In the genomic region with DNA sequence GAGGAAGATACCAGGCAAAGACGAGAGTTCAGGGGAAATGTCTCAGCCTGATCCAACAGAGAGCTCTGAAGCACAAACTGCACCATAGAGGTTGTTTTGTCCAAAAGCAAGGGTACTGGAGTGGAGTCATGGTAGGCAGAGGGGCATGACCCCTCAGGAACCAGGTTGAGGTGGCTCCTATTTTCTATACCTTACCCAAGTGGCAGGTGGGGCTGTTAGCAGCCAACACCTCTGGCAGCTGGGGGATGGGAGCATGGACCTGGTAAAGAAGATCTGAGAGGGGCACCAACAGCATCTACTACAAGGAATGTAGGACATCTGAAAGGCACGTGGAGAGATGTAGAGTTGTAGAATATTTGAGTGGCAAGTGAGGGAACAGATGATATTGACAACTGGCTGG, we compare ENCODE assay signal across 23 cellular contexts.
"Had no signal": no experiment of that assay in that cellular context is flagged by ENCODE, and none has a peak within 500 bp of the region (broad histone marks: within the 10 kb centered on the region; RNA-seq: fewer than 3 reads in every experiment).

No MANE protein-coding gene starts in this region.

- H3K4me1 Mint-ChIP-seq: activated CD4-positive, alpha-beta T cell treated with anti-CD3 and anti-CD28 coated beads, Interleukin-2, amount 10 ng/mL, durations not matched to agents 24 days and 14 days; T-cell had no signal

- DNase-seq: activated CD4-positive, alpha-beta memory T cell treated with anti-CD3 and anti-CD28 coated beads for 36 hours; activated CD4-positive, alpha-beta T cell treated with anti-CD3 and anti-CD28 coated beads, Interleukin-2, amount 10 ng/mL, durations not matched to agents 24 days and 14 days; activated CD4-positive, CD25-positive, alpha-beta regulatory T cell treated with anti-CD3 and anti-CD28 coated beads, Interleukin-2, amount 50 U/mL, for 72 hours; activated CD8-positive, alpha-beta memory T cell treated with anti-CD3 and anti-CD28 coated beads, Interleukin-2, amount 50 U/mL, for 48 hours; activated T-cell treated with anti-CD3 and anti-CD28 coated beads, Interleukin-2, amount 50 U/mL, for 24 hours; body of pancreas; dermis blood vessel endothelial cell; effector CD4-positive, alpha-beta T cell; esophagus squamous epithelium; foreskin melanocyte; islet precursor cell; left ventricle myocardium inferior; right cardiac atrium; spleen; stimulated activated naive CD8-positive, alpha-beta T cell treated with anti-CD3 and anti-CD28 coated beads, Interleukin-15, Interleukin-2, amounts not matched to agents 100 U/mL and 50 U/mL, for 24 hours; T-cell; testis; transverse colon; WERI-Rb-1 had no signal

- H3K9me3 Mint-ChIP-seq: activated CD4-positive, alpha-beta memory T cell treated with anti-CD3 and anti-CD28 coated beads for 36 hours; activated CD4-positive, alpha-beta T cell treated with anti-CD3 and anti-CD28 coated beads, Interleukin-2, amount 10 ng/mL, durations not matched to agents 24 days and 14 days; activated naive CD4-positive, alpha-beta T cell treated with anti-CD3 and anti-CD28 coated beads, Interleukin-2, amount 50 U/mL, for 72 hours; activated T-cell treated with anti-CD3 and anti-CD28 coated beads, Interleukin-2, amount 50 U/mL, for 24 hours; nephron; T-cell had no signal

- H3K4me3 ChIP-seq: body of pancreas, esophagus squamous epithelium, left ventricle myocardium inferior, lung, spleen, testis, transverse colon had no signal

- H3K4me1 ChIP-seq: esophagus squamous epithelium, left ventricle myocardium inferior, spleen, testis, transverse colon had no signal

- H3K36me3 Mint-ChIP-seq: activated CD4-positive, alpha-beta memory T cell treated with anti-CD3 and anti-CD28 coated beads for 36 hours; activated naive CD4-positive, alpha-beta T cell treated with anti-CD3 and anti-CD28 coated beads, Interleukin-2, amount 50 U/mL, for 72 hours; T-cell had no signal

- H3K27ac Mint-ChIP-seq: activated CD4-positive, alpha-beta memory T cell treated with anti-CD3 and anti-CD28 coated beads for 36 hours; activated CD4-positive, alpha-beta T cell treated with anti-CD3 and anti-CD28 coated beads, Interleukin-2, amount 10 ng/mL, durations not matched to agents 24 days and 14 days; activated naive CD4-positive, alpha-beta T cell treated with anti-CD3 and anti-CD28 coated beads, Interleukin-2, amount 50 U/mL, for 72 hours; activated T-cell treated with anti-CD3 and anti-CD28 coated beads, Interleukin-2, amount 50 U/mL, for 24 hours; nephron; T-cell had no signal

- ATAC-seq: activated naive CD4-positive, alpha-beta T cell treated with anti-CD3 and anti-CD28 coated beads, Interleukin-2, amount 50 U/mL, for 72 hours; body of pancreas; right cardiac atrium; stimulated activated naive CD8-positive, alpha-beta T cell treated with anti-CD3 and anti-CD28 coated beads, Interleukin-15, Interleukin-2, amounts not matched to agents 100 U/mL and 50 U/mL, for 24 hours; T-cell had no signal

- H3K4me3 Mint-ChIP-seq: activated CD4-positive, alpha-beta memory T cell treated with anti-CD3 and anti-CD28 coated beads for 36 hours; activated CD4-positive, alpha-beta T cell treated with anti-CD3 and anti-CD28 coated beads, Interleukin-2, amount 10 ng/mL, durations not matched to agents 24 days and 14 days; activated T-cell treated with anti-CD3 and anti-CD28 coated beads, Interleukin-2, amount 50 U/mL, for 24 hours; nephron; T-cell had no signal

- H3K27me3 ChIP-seq: body of pancreas, esophagus squamous epithelium, spleen, testis, transverse colon had no signal

- H3K9me3 ChIP-seq: body of pancreas, esophagus squamous epithelium, left ventricle myocardium inferior, spleen, testis, transverse colon had no signal

- H3K36me3 ChIP-seq: esophagus squamous epithelium, left ventricle myocardium inferior, spleen, transverse colon, WERI-Rb-1 had no signal

- H3K27ac ChIP-seq: body of pancreas, epithelial cell of prostate, esophagus squamous epithelium, left ventricle myocardium inferior, spleen, testis, transverse colon, WERI-Rb-1 had no signal
